1 cellular context compared by ENCODE assay signal in the genomic region with DNA sequence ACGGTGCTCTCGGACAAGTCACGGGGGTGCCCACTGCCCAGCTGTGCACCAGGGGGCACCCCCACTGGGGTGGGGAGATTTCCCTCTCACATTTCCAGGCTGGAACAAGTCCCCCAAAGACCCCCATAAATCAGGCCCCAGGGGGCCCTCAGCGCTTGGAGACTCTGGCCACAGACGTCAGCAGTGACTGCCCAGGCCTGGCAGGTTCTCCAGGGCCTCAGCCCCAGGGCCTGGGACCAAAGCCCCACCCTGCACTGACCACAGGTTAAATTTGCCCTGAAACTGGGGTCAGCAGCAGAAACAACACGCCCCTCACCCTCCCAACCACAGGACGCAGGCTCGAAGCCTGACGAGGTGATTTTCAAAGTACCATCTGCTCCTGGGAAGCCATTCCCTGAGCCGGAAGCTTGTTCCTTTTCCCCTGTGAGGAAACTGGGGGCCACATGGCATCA.
A peak's percentile ranks its signal among the peaks of the same experiment; 100 is the strongest.
TF ChIP-seq lines count a peak whose summit lies in the region.

No MANE protein-coding gene starts in this region.

TF ChIP-seq in HepG2, 621 proteins besides CTCF, POLR2A, EP300 and RAD21:
- TF ChIP-seq ZNF687 (CRISPR knock-in tag; IDR thresholded peaks at IDR 0.05) (peak; percentile 9; the same call in 1 of the 2 replicates), CHCHD3 (CRISPR knock-in tag; IDR thresholded peaks at IDR 0.05) (no peak)
